Comparison of ENCODE assay signal across 12 cellular contexts in the genomic region with DNA sequence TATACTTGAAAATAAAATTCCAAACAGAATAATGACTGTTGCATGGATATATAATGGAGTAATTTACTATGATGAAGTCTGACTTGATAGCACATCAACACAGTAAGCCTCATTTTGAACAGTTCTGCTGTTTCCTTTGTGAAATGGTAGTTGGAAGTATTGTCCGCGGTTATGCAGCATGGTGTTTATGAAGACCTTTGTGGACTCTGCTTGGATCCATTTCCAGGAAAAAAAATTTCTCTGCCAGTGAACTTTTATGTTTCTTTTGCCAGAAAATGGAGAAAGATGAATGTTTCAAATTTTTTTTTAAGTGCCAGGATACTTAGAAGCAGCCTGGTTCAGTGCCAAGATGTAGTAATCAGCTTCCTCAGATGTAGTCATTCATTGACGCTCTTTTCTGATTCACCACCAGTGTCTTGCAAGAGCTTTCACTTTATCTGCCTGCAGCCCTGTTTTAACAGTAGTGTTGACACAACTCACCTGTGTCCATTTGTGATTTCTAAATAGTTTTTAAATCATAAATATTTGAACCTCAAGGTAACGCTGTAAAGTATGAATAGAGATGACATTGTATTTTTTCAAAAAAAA.
DNase-seq lines count a peak whose midpoint lies in the region; ATAC-seq, FAIRE-seq and TF ChIP-seq lines count a peak whose summit lies in the region.
"Had no signal": no experiment of that assay in that cellular context is flagged by ENCODE, and none has a peak within 500 bp of the region (broad histone marks: within the 10 kb centered on the region; RNA-seq: fewer than 3 reads in every experiment).

No MANE protein-coding gene starts in this region.

- POLR2A ChIA-PET in activated CD8-positive, alpha-beta T cell treated with anti-CD3 and anti-CD28 coated beads for 36 hours (lab: Charles Lee), result no interaction called here
- POLR2A ChIA-PET in activated CD8-positive, alpha-beta T cell treated with anti-CD3 and anti-CD28 coated beads, Interleukin-2, amount 10 ng/mL, durations not matched to agents 7 days and 5 days (lab: Charles Lee), result no interaction called here

- H3K4me3 ChIP-seq in SK-N-MC (peak overlapping the region; percentile 10; the same call in 1 of the 2 replicates), foreskin fibroblast (ENCODE audit: low read depth in 1 of 2, low read length in 2 of 2) (no peak overlapping the region), small intestine (ENCODE audit: low read depth in 1 of 2, low read length in 2 of 2) (no peak overlapping the region)
- H3K4me3 ChIP-seq: Peyer's patch, upper lobe of right lung had no signal

- H3K4me1 ChIP-seq in small intestine (ENCODE audit: control insufficient read depth in 2 of 2, insufficient read depth in 1 of 2, low read depth in 1 of 2, low read length in 1 of 2), result no peaks in the 10 kb centered on the region
- H3K4me1 ChIP-seq: Peyer's patch, upper lobe of right lung had no signal

- H3K27ac Mint-ChIP-seq in activated CD8-positive, alpha-beta T cell treated with anti-CD3 and anti-CD28 coated beads for 36 hours, result no peak overlapping the region
- no peak overlapping the region for H3K27ac Mint-ChIP-seq in activated CD8-positive, alpha-beta T cell treated with anti-CD3 and anti-CD28 coated beads, Interleukin-2, amount 10 ng/mL, durations not matched to agents 7 days and 5 days
- H3K27ac Mint-ChIP-seq: CD14-positive monocyte had no signal

- H3K27me3 ChIP-seq in small intestine (ENCODE audit: control insufficient read depth in 2 of 2, insufficient read depth in 2 of 2, low read length in 2 of 2), result no peaks in the 10 kb centered on the region
- H3K27me3 ChIP-seq: Peyer's patch, upper lobe of right lung had no signal

- 0 out of 2 replicates have a peak, but pooled peaks cover 10% of the 10 kb centered on the region for H3K9me3 ChIP-seq in SK-N-MC (ENCODE audit: low read depth, low read length)
- H3K9me3 ChIP-seq in small intestine (ENCODE audit: control insufficient read depth, low read depth), result no peaks in the 10 kb centered on the region
- H3K9me3 ChIP-seq: Peyer's patch, upper lobe of right lung had no signal

- peak; percentile 5 for DNase-seq in activated CD8-positive, alpha-beta T cell treated with anti-CD3 and anti-CD28 coated beads for 36 hours
- DNase-seq in activated CD8-positive, alpha-beta T cell treated with anti-CD3 and anti-CD28 coated beads, Interleukin-2, amount 10 ng/mL, durations not matched to agents 7 days and 5 days, result no peak
- peak; percentile 76 for DNase-seq in SK-N-MC (ENCODE audit: low read depth, low spot score)
- peak; percentile 85 to 95 for DNase-seq in foreskin fibroblast
- peak; percentile 18 for DNase-seq in small intestine
- DNase-seq in EL, result no peak
- DNase-seq in HuH-7.5 (ENCODE audit: low spot score), result no peak
- DNase-seq: Peyer's patch, upper lobe of right lung had no signal

- FAIRE-seq in small intestine (lab: Jason Lieb, UNC), result no peak
- FAIRE-seq: GM18507 had no signal

- ATAC-seq in activated CD8-positive, alpha-beta T cell treated with anti-CD3 and anti-CD28 coated beads for 36 hours, result no peak
- no peak for ATAC-seq in activated CD8-positive, alpha-beta T cell treated with anti-CD3 and anti-CD28 coated beads, Interleukin-2, amount 10 ng/mL, durations not matched to agents 7 days and 5 days
- no peak for ATAC-seq in HG03469 (IDR thresholded peaks at IDR 0.05; ENCODE audit: unreplicated experiment)
- ATAC-seq: upper lobe of right lung had no signal

- intact Hi-C loops in activated CD8-positive, alpha-beta T cell treated with anti-CD3 and anti-CD28 coated beads for 36 hours (cut with micrococcal nuclease), result no loop called here

- H3K36me3 ChIP-seq in SK-N-MC (ENCODE audit: insufficient read depth, low read length) (peaks cover 32% of the 10 kb centered on the region), small intestine (ENCODE audit: control insufficient read depth in 2 of 2, insufficient read depth in 2 of 2, low read length in 2 of 2) (no peaks in the 10 kb centered on the region)
- H3K36me3 ChIP-seq: Peyer's patch, upper lobe of right lung had no signal

- H3K36me3 Mint-ChIP-seq in activated CD8-positive, alpha-beta T cell treated with anti-CD3 and anti-CD28 coated beads for 36 hours (ENCODE audit: low read depth), result no peaks in the 10 kb centered on the region
- H3K36me3 Mint-ChIP-seq in activated CD8-positive, alpha-beta T cell treated with anti-CD3 and anti-CD28 coated beads, Interleukin-2, amount 10 ng/mL, durations not matched to agents 7 days and 5 days (ENCODE audit: low read depth), result no peaks in the 10 kb centered on the region
- H3K36me3 Mint-ChIP-seq: CD14-positive monocyte had no signal

- no peak overlapping the region for H3K9ac ChIP-seq in SK-N-MC (ENCODE audit: insufficient read length)

- no peak overlapping the region for H3K4me3 Mint-ChIP-seq in activated CD8-positive, alpha-beta T cell treated with anti-CD3 and anti-CD28 coated beads for 36 hours
- no peak overlapping the region for H3K4me3 Mint-ChIP-seq in activated CD8-positive, alpha-beta T cell treated with anti-CD3 and anti-CD28 coated beads, Interleukin-2, amount 10 ng/mL, durations not matched to agents 7 days and 5 days
- H3K4me3 Mint-ChIP-seq: CD14-positive monocyte had no signal

- CTCF ChIA-PET in activated CD8-positive, alpha-beta T cell treated with anti-CD3 and anti-CD28 coated beads for 36 hours (lab: Charles Lee), result no interaction called here
- CTCF ChIA-PET in activated CD8-positive, alpha-beta T cell treated with anti-CD3 and anti-CD28 coated beads, Interleukin-2, amount 10 ng/mL, durations not matched to agents 7 days and 5 days (lab: Charles Lee), result no interaction called here

- peaks cover 6% of the 10 kb centered on the region for H3K4me1 Mint-ChIP-seq in activated CD8-positive, alpha-beta T cell treated with anti-CD3 and anti-CD28 coated beads for 36 hours (ENCODE audit: low read depth)
- H3K4me1 Mint-ChIP-seq in activated CD8-positive, alpha-beta T cell treated with anti-CD3 and anti-CD28 coated beads, Interleukin-2, amount 10 ng/mL, durations not matched to agents 7 days and 5 days (ENCODE audit: low read depth), result peaks cover 5% of the 10 kb centered on the region
- H3K4me1 Mint-ChIP-seq: CD14-positive monocyte had no signal

- 35 to 59% (median 45%) methylated on average over 4 of the region's 4 CpGs for WGBS in small intestine, 3 donors

- TF ChIP-seq CTCF in activated CD8-positive, alpha-beta T cell treated with anti-CD3 and anti-CD28 coated beads for 36 hours (IDR thresholded peaks at IDR 0.05), result no peak
- no peak for TF ChIP-seq CTCF in foreskin fibroblast (IDR thresholded peaks at IDR 0.05; ENCODE audit: low read depth, low read length)

- no peaks in the 10 kb centered on the region for H3K27me3 Mint-ChIP-seq in activated CD8-positive, alpha-beta T cell treated with anti-CD3 and anti-CD28 coated beads for 36 hours
- H3K27me3 Mint-ChIP-seq in activated CD8-positive, alpha-beta T cell treated with anti-CD3 and anti-CD28 coated beads, Interleukin-2, amount 10 ng/mL, durations not matched to agents 7 days and 5 days (ENCODE audit: low read depth), result peaks cover 2% of the 10 kb centered on the region

- H3K27ac ChIP-seq in SK-N-MC, result peak overlapping the region; percentile 71; the same call in 1 of the 2 replicates
- H3K27ac ChIP-seq in small intestine (ENCODE audit: low read depth in 1 of 2, low read length in 1 of 2), result no peak overlapping the region
- H3K27ac ChIP-seq: Peyer's patch, upper lobe of right lung had no signal

- no peaks in the 10 kb centered on the region for H3K9me3 Mint-ChIP-seq in activated CD8-positive, alpha-beta T cell treated with anti-CD3 and anti-CD28 coated beads for 36 hours
- H3K9me3 Mint-ChIP-seq in activated CD8-positive, alpha-beta T cell treated with anti-CD3 and anti-CD28 coated beads, Interleukin-2, amount 10 ng/mL, durations not matched to agents 7 days and 5 days (ENCODE audit: insufficient read depth), result no peaks in the 10 kb centered on the region

Comparison
In these comparisons a context has a peak if more than half of its experiments do, and no peak if none do; other contexts are left out.
1. DNase-seq: peak in activated CD8-positive, alpha-beta T cell treated with anti-CD3 and anti-CD28 coated beads for 36 hours (single experiment), SK-N-MC (single experiment), foreskin fibroblast (2 of 2) and small intestine (single experiment); none in activated CD8-positive, alpha-beta T cell treated with anti-CD3 and anti-CD28 coated beads, Interleukin-2, amount 10 ng/mL, durations not matched to agents 7 days and 5 days (single experiment), EL (single experiment) and HuH-7.5 (single experiment).